In genomic region chr2:8684885-8685696, GRCh38 we compare ENCODE assay signal across 1 cellular context.
A peak's percentile ranks its signal among the peaks of the same experiment; 100 is the strongest.
TF ChIP-seq lines count a peak whose summit lies in the region.

No MANE protein-coding gene starts in this region.

TF ChIP-seq in HepG2, 621 proteins besides CTCF, POLR2A, EP300 and RAD21 (continued from another document and continues in another):
- TF ChIP-seq ZNF260 (CRISPR knock-in tag; IDR thresholded peaks at IDR 0.05; ENCODE audit: borderline replicate concordance, low read depth) (no peak), CHD2 (IDR thresholded peaks at IDR 0.05; ENCODE audit: low read depth, low read length) (peak; percentile 76), TAF15 (IDR thresholded peaks at IDR 0.05; ENCODE audit: low read depth, low read length, poor library complexity, severe bottlenecking) (peak; percentile 42), FUBP1 (CRISPR knock-in tag; IDR thresholded peaks at IDR 0.05; ENCODE audit: borderline replicate concordance) (no peak; the same call in 1 of the 2 replicates), PAX8 (CRISPR knock-in tag; IDR thresholded peaks at IDR 0.05; ENCODE audit: borderline replicate concordance) (peak; percentile 54; the same call in 1 of the 2 replicates), ZNF350 (CRISPR knock-in tag; IDR thresholded peaks at IDR 0.05; ENCODE audit: borderline replicate concordance, low read depth) (peak; percentile 84; the same call in 1 of the 2 replicates), KLF6 (CRISPR knock-in tag; IDR thresholded peaks at IDR 0.05) (0 out of 2 replicates have a peak, but pooled peaks have one; percentile 45), NR1H2 (CRISPR knock-in tag; IDR thresholded peaks at IDR 0.05; ENCODE audit: borderline replicate concordance, low read depth) (no peak), ZNF768 (CRISPR knock-in tag; IDR thresholded peaks at IDR 0.05) (peak; percentile 55; the same call in 1 of the 2 replicates), THAP11 (CRISPR knock-in tag; IDR thresholded peaks at IDR 0.05) (no peak), POLR2G (IDR thresholded peaks at IDR 0.05; ENCODE audit: low read depth, low read length) (peak; percentile 88), ZNF503 (CRISPR knock-in tag; IDR thresholded peaks at IDR 0.05) (0 out of 2 replicates have a peak, but pooled peaks have one; percentile 49), ZNF724P (CRISPR knock-in tag; IDR thresholded peaks at IDR 0.05; ENCODE audit: borderline replicate concordance) (peak; percentile 63; the same call in 1 of the 2 replicates), SKI (IDR thresholded peaks at IDR 0.05; ENCODE audit: partially characterized antibody) (peak; percentile 60), ISX (CRISPR knock-in tag; conservative IDR thresholded peaks at IDR 0.05) (0 out of 2 replicates have a peak, but pooled peaks have one; percentile 61), ZNF501 (CRISPR knock-in tag; IDR thresholded peaks at IDR 0.05) (peak; percentile 81), MYC (CRISPR knock-in tag; IDR thresholded peaks at IDR 0.05; ENCODE audit: borderline replicate concordance) (peak; percentile 94), KMT2A (CRISPR knock-in tag; IDR thresholded peaks at IDR 0.05) (peak; percentile 90), HNF1B (CRISPR knock-in tag; IDR thresholded peaks at IDR 0.05) (peak; percentile 87), ZNF264 (CRISPR knock-in tag; IDR thresholded peaks at IDR 0.05) (no peak), ZNF446 (CRISPR knock-in tag; IDR thresholded peaks at IDR 0.05) (peak; percentile 85), SPEN (CRISPR knock-in tag; IDR thresholded peaks at IDR 0.05; ENCODE audit: low read depth) (peak; percentile 79; the same call in 1 of the 2 replicates), AKAP8 (CRISPR knock-in tag; IDR thresholded peaks at IDR 0.05) (peak; percentile 77), NR2F6 (IDR thresholded peaks at IDR 0.05) (peak; percentile 13; the same call in 1 of the 2 replicates), NR2F6 (CRISPR knock-in tag; IDR thresholded peaks at IDR 0.05) (no peak), ZNF256 (CRISPR knock-in tag; conservative IDR thresholded peaks at IDR 0.05) (peak; percentile 86; the same call in 1 of the 2 replicates), PLRG1 (conservative IDR thresholded peaks at IDR 0.05) (no peak), POLR2AphosphoS2 (IDR thresholded peaks at IDR 0.05; ENCODE audit: low read depth, low read length) (peak; percentile 99), REL (CRISPR knock-in tag; conservative IDR thresholded peaks at IDR 0.05) (peak; percentile 84), ZNF614 (CRISPR knock-in tag; IDR thresholded peaks at IDR 0.05; ENCODE audit: borderline replicate concordance) (no peak), ZNF713 (CRISPR knock-in tag; IDR thresholded peaks at IDR 0.05) (no peak; the same call in 1 of the 2 replicates), ZNF513 (CRISPR knock-in tag; conservative IDR thresholded peaks at IDR 0.05) (no peak), NFE2L2 (IDR thresholded peaks at IDR 0.05; ENCODE audit: low read length) (no peak), ZBTB1 (CRISPR knock-in tag; IDR thresholded peaks at IDR 0.05; ENCODE audit: borderline replicate concordance) (no peak), ZNF746 (CRISPR knock-in tag; IDR thresholded peaks at IDR 0.05) (peak; percentile 43; the same call in 1 of the 2 replicates), REPIN1 (CRISPR knock-in tag; IDR thresholded peaks at IDR 0.05; ENCODE audit: borderline replicate concordance, low read depth) (peak; percentile 84), ETV5 (CRISPR knock-in tag; IDR thresholded peaks at IDR 0.05; ENCODE audit: borderline replicate concordance) (no peak; the same call in none of the 2 replicates), TEAD2 (CRISPR knock-in tag; IDR thresholded peaks at IDR 0.05) (no peak), ZNF460 (CRISPR knock-in tag; IDR thresholded peaks at IDR 0.05; ENCODE audit: borderline replicate concordance) (peak; percentile 25; the same call in 1 of the 2 replicates), MED8 (CRISPR knock-in tag; IDR thresholded peaks at IDR 0.05; ENCODE audit: insufficient replicate concordance) (peak; percentile 21), SALL1 (CRISPR knock-in tag; IDR thresholded peaks at IDR 0.05) (peak; percentile 90), KLF16 (CRISPR knock-in tag; IDR thresholded peaks at IDR 0.05) (peak; percentile 43 to 54; a peak in 1 of 4 replicates), ELF3 (CRISPR knock-in tag; IDR thresholded peaks at IDR 0.05) (0 out of 2 replicates have a peak, but pooled peaks have one; percentile 6), THYN1 (CRISPR knock-in tag; IDR thresholded peaks at IDR 0.05; ENCODE audit: borderline replicate concordance, low read depth) (no peak)
- TF ChIP-seq, protein P1, sequence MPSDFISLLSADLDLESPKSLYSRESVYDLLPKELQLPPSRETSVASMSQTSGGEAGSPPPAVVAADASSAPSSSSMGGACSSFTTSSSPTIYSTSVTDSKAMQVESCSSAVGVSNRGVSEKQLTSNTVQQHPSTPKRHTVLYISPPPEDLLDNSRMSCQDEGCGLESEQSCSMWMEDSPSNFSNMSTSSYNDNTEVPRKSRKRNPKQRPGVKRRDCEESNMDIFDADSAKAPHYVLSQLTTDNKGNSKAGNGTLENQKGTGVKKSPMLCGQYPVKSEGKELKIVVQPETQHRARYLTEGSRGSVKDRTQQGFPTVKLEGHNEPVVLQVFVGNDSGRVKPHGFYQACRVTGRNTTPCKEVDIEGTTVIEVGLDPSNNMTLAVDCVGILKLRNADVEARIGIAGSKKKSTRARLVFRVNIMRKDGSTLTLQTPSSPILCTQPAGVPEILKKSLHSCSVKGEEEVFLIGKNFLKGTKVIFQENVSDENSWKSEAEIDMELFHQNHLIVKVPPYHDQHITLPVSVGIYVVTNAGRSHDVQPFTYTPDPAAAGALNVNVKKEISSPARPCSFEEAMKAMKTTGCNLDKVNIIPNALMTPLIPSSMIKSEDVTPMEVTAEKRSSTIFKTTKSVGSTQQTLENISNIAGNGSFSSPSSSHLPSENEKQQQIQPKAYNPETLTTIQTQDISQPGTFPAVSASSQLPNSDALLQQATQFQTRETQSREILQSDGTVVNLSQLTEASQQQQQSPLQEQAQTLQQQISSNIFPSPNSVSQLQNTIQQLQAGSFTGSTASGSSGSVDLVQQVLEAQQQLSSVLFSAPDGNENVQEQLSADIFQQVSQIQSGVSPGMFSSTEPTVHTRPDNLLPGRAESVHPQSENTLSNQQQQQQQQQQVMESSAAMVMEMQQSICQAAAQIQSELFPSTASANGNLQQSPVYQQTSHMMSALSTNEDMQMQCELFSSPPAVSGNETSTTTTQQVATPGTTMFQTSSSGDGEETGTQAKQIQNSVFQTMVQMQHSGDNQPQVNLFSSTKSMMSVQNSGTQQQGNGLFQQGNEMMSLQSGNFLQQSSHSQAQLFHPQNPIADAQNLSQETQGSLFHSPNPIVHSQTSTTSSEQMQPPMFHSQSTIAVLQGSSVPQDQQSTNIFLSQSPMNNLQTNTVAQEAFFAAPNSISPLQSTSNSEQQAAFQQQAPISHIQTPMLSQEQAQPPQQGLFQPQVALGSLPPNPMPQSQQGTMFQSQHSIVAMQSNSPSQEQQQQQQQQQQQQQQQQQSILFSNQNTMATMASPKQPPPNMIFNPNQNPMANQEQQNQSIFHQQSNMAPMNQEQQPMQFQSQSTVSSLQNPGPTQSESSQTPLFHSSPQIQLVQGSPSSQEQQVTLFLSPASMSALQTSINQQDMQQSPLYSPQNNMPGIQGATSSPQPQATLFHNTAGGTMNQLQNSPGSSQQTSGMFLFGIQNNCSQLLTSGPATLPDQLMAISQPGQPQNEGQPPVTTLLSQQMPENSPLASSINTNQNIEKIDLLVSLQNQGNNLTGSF (CRISPR knock-in tag; IDR thresholded peaks at IDR 0.05), result peak; percentile 52; the same call in 1 of the 2 replicates
